ENCODE assay signal across 28 cellular contexts in genomic region chr6:2921520-2922115, GRCh38. TPM values are rescaled to one million over a fixed set of nuclear protein-coding genes. Genes with fewer than 3 reads are reported as not detected.
A peak's percentile ranks its signal among the peaks of the same experiment; 100 is the strongest.
DNase-seq lines count a peak whose midpoint lies in the region; ATAC-seq, FAIRE-seq and TF ChIP-seq lines count a peak whose summit lies in the region.
"Had no signal": no experiment of that assay in that cellular context is flagged by ENCODE, and none has a peak within 500 bp of the region (broad histone marks: within the 10 kb centered on the region; RNA-seq: fewer than 3 reads in every experiment).

No MANE protein-coding gene starts in this region.

- no peak overlapping the region for H3K14ac ChIP-seq in H1 (ENCODE audit: insufficient read length)

- no peaks in the 10 kb centered on the region for H3K79me2 ChIP-seq in H1 (ENCODE audit: control insufficient read depth in 1 of 2, insufficient read depth in 2 of 2, low read length in 2 of 2)

- no peaks in the 10 kb centered on the region for H3K79me1 ChIP-seq in H1 (ENCODE audit: low read depth, low read length)

- TF ChIP-seq POLR2A in H1 (IDR thresholded peaks at IDR 0.05; ENCODE audit: control extremely low read depth in 1 of 2, low read depth in 2 of 2, low read length in 2 of 2) (no peak), tibial nerve (IDR thresholded peaks at IDR 0.05) (no peak)

- intact Hi-C loops in Right ventricle myocardium superior (cut with DNase I), result no loop called here
- intact Hi-C loops in left ventricle myocardium inferior (cut with micrococcal nuclease), result no loop called here

- H3K18ac ChIP-seq in H1 (ENCODE audit: extremely low read depth, low read length), result no peak overlapping the region

- no peak overlapping the region for H3K4ac ChIP-seq in H1 (replicated peaks; ENCODE audit: insufficient read length, low read depth, low read length)

- H3K23me2 ChIP-seq in H1 (ENCODE audit: low read depth, low read length), result no peaks in the 10 kb centered on the region

- no peaks in the 10 kb centered on the region for H4K20me1 ChIP-seq in H1 (replicated peaks in 1 of 2; ENCODE audit: control insufficient read depth in 1 of 2, insufficient read depth in 2 of 2, low read length in 2 of 2)

- no peak overlapping the region for H4K91ac ChIP-seq in H1 (replicated peaks; ENCODE audit: insufficient read length, low read length)

- 0 out of 7 replicates have a peak overlapping the region, but pooled peaks of 1 of the 4 experiments have one; percentile 3 for H3K9ac ChIP-seq in H1 (replicated peaks in 1 of 4; ENCODE audit: extremely low read depth in 1 of 4, low read depth in 3 of 4, low read length in 3 of 4)

- H3K27me3 ChIP-seq in left ventricle myocardium inferior (ENCODE audit: low read depth) (no peaks in the 10 kb centered on the region), H1 (replicated peaks in 1 of 4; ENCODE audit: control insufficient read depth in 3 of 4, extremely low read depth in 1 of 4, insufficient read depth in 3 of 4, low read length in 3 of 4) (no peaks in the 10 kb centered on the region), lung (ENCODE audit: control insufficient read depth, insufficient read depth) (no peaks in the 10 kb centered on the region), tibial nerve (no peaks in the 10 kb centered on the region)
- H3K27me3 ChIP-seq: adrenal gland, breast epithelium, upper lobe of right lung had no signal

- H3K4me3 ChIP-seq in left ventricle myocardium inferior (no peak overlapping the region), H1 (ENCODE audit: extremely low read depth in 1 of 4, insufficient read depth in 2 of 4, low read depth in 3 of 4, low read length in 4 of 4) (no peak overlapping the region), lung (no peak overlapping the region), tibial nerve (no peak overlapping the region)
- H3K4me3 ChIP-seq: adrenal gland, breast epithelium, SK-N-MC, upper lobe of right lung had no signal

- H2BK20ac ChIP-seq in H1 (ENCODE audit: low read length), result peak overlapping the region; percentile 25; the same call in 1 of the 2 replicates

- in situ Hi-C loops in GM13977 (cut with MboI; ENCODE audit: low pct_unique_long_range_greater_than_20kb, low sequenced_read_pairs, unreplicated experiment), result no loop called here

- no peak for TF ChIP-seq EP300 in H1 (IDR thresholded peaks at IDR 0.05; ENCODE audit: borderline replicate concordance in 1 of 2, low read depth in 2 of 2, low read length in 2 of 2)
- TF ChIP-seq EP300 in tibial nerve (IDR thresholded peaks at IDR 0.05), result peak in 1 of 2 donors; percentile 57

- FAIRE-seq in H1 (lab: Jason Lieb, UNC), result no peak
- FAIRE-seq: GM12892, RCC 7860 had no signal

- H3K4me2 ChIP-seq in H1 (ENCODE audit: insufficient read depth in 1 of 2, low read depth in 2 of 2, low read length in 2 of 2), result 0 out of 4 replicates have a peak overlapping the region, but pooled peaks of 1 of the 2 experiments have one; percentile 21

- H3K27ac ChIP-seq in left ventricle myocardium inferior (replicated peaks) (no peak overlapping the region), H1 (ENCODE audit: low read depth, low read length) (no peak overlapping the region), lung (ENCODE audit: low read depth in 1 of 2, low read length in 1 of 2) (no peak overlapping the region), tibial nerve (peak overlapping the region; percentile 15 to 80 (median 60))
- H3K27ac ChIP-seq: adrenal gland, breast epithelium, SK-N-MC, upper lobe of right lung had no signal

- H2BK120ac ChIP-seq in H1 (replicated peaks; ENCODE audit: low read depth, low read length), result no peak overlapping the region

- DNase-seq in Right ventricle myocardium superior, result no peak
- DNase-seq in left ventricle myocardium inferior, result no peak
- peak in 1 of 2 experiments; percentile 37 for DNase-seq in H1 (ENCODE audit: low read depth in 1 of 2, low spot score in 2 of 2)
- peak; percentile 23 for DNase-seq in lung (ENCODE audit: low spot score)
- DNase-seq in tibial nerve (ENCODE audit: low spot score in 2 of 2), result no peak
- DNase-seq in GM13977 (ENCODE audit: low spot score), result no peak
- DNase-seq in SIG-M5 treated with dmso at 0.1 percent for 504 hours (lab: John Stamatoyannopoulos, UW; ENCODE audit: unreplicated experiment), result no peak
- no peak for DNase-seq in HuH-7 (ENCODE audit: low spot score)
- DNase-seq: ACHN; activated CD4-positive, alpha-beta T cell treated with anti-CD3 and anti-CD28 coated beads, Interleukin-2, amount 10 ng/mL, durations not matched to agents 7 days and 5 days; activated CD8-positive, alpha-beta memory T cell treated with anti-CD3 and anti-CD28 coated beads, Interleukin-2, amount 50 U/mL, for 4 hours; Calu3; dermis blood vessel endothelial cell; HFFc6; immature natural killer cell; IMR-90; naive B cell; NCI-H510A treated with DMSO at 0.1 percent for 48 hours; NK-92 treated with Interleukin-12 subunit alpha and Interleukin-12 subunit beta, amount 100 ng/mL, for 24 hours; stimulated activated CD4-positive, alpha-beta T cell treated with anti-CD3 and anti-CD28 coated beads, Interleukin-12 subunit alpha, Interleukin-12 subunit beta, amount 100 ng/mL, for 4 hours; stimulated activated naive CD8-positive, alpha-beta T cell treated with anti-CD3 and anti-CD28 coated beads, Interleukin-15, amount 100 ng/mL, for 72 hours; T-helper 17 cell; upper lobe of right lung had no signal

- no peak overlapping the region for H2BK15ac ChIP-seq in H1 (ENCODE audit: low read length)

- 70% methylated on average over 4 of the region's 4 CpGs; no CpG with 5 or more reads in 1 of the 2 experiments for WGBS in H1 (ENCODE audit: extremely low coverage in 1 of 2, insufficient coverage in 1 of 2, insufficient read length in 1 of 2, insufficient replicate concordance in 2 of 2, low coverage in 1 of 2, low lambda C conversion rate in 2 of 2, missing lambda C conversion rate in 1 of 2), 2 experiments
- WGBS in lung, 2 donors, result 87 to 95% methylated on average over 4 of the region's 4 CpGs
- WGBS in tibial nerve, 2 donors, result 48 to 50% methylated on average over 4 of the region's 4 CpGs

- POLR2A ChIA-PET in H1 (lab: Charles Lee; ENCODE audit: partially characterized antibody), result interaction anchor here (0.8 to 2.3 kb wide), 2 partner anchors 15 to 45 kb away, joined by 3 to 10 read pairs; no protein-coding TSS in a partner anchor

- CTCF ChIA-PET in H1 (lab: Charles Lee; ENCODE audit: partially characterized antibody), result interaction anchor here (1.0 to 3.9 kb wide), 8 partner anchors 10 to 75 kb away, joined by 3 to 35 read pairs (median 4); no protein-coding TSS in a partner anchor

- no peak overlapping the region for H2BK5ac ChIP-seq in H1 (ENCODE audit: low read depth, low read length)

- peaks cover 10% of the 10 kb centered on the region for H3K4me1 ChIP-seq in left ventricle myocardium inferior
- H3K4me1 ChIP-seq in H1 (replicated peaks in 1 of 4; ENCODE audit: control insufficient read depth in 3 of 4, insufficient read depth in 4 of 4, low read length in 3 of 4), result peaks cover 7 to 38% (median 25%) of the 10 kb centered on the region in 4 experiments
- no peaks in the 10 kb centered on the region for H3K4me1 ChIP-seq in lung (ENCODE audit: control insufficient read depth in 2 of 2, insufficient read depth in 2 of 2, low read length in 2 of 2)
- H3K4me1 ChIP-seq in tibial nerve, result peaks cover 0 to 32% (median 7%) of the 10 kb centered on the region in 4 donors
- H3K4me1 ChIP-seq: adrenal gland, breast epithelium had no signal

- no peak overlapping the region for H2AFZ ChIP-seq in H1 (ENCODE audit: low read length)

- no peak overlapping the region for H3K23ac ChIP-seq in H1 (ENCODE audit: insufficient read length)

- H2BK12ac ChIP-seq in H1 (ENCODE audit: low read depth, low read length), result no peak overlapping the region; the same call in 1 of the 2 replicates

- ATAC-seq in Right ventricle myocardium superior (ENCODE audit: poor library complexity) (peak; percentile 68), lung (ENCODE audit: insufficient read depth, low FRiP score) (no peak)
- ATAC-seq: stimulated activated naive CD8-positive, alpha-beta T cell treated with anti-CD3 and anti-CD28 coated beads, Interleukin-15, amount 100 ng/mL, for 72 hours; T-helper 17 cell; upper lobe of right lung had no signal

- H4K5ac ChIP-seq in H1 (ENCODE audit: insufficient read length, low read depth, low read length), result no peak overlapping the region

- no peak for TF ChIP-seq CTCF in left ventricle myocardium inferior (IDR thresholded peaks at IDR 0.05; ENCODE audit: borderline replicate concordance)
- TF ChIP-seq CTCF in H1 (IDR thresholded peaks at IDR 0.05; ENCODE audit: control extremely low read depth in 1 of 3, insufficient read depth in 1 of 3, low read depth in 1 of 3, low read length in 3 of 3), result no peak
- no peak for TF ChIP-seq CTCF in lung (IDR thresholded peaks at IDR 0.05; ENCODE audit: control extremely low read depth, extremely low read depth)
- peak in 1 of 5 experiments; percentile 18 for TF ChIP-seq CTCF in tibial nerve (IDR thresholded peaks at IDR 0.05)
- no peak for TF ChIP-seq CTCF in GM13977 (IDR thresholded peaks at IDR 0.05; ENCODE audit: extremely low read depth, insufficient read depth, missing control alignments)

- no peak overlapping the region for H4K8ac ChIP-seq in H1 (ENCODE audit: extremely low read depth, insufficient read depth, low read length)

- H3K36me3 ChIP-seq in left ventricle myocardium inferior (no peaks in the 10 kb centered on the region), H1 (ENCODE audit: control insufficient read depth in 2 of 4, insufficient read depth in 4 of 4, low read length in 3 of 4) (no peaks in the 10 kb centered on the region), lung (ENCODE audit: control insufficient read depth in 2 of 2, insufficient read depth in 2 of 2, low read length in 2 of 2) (no peaks in the 10 kb centered on the region), tibial nerve (no peaks in the 10 kb centered on the region)
- H3K36me3 ChIP-seq: adrenal gland, breast epithelium, upper lobe of right lung had no signal

- no peak for TF ChIP-seq RAD21 in H1 (IDR thresholded peaks at IDR 0.05 in 1 of 2, conservative IDR thresholded peaks at IDR 0.05 in 1 of 2; ENCODE audit: low read depth in 2 of 2, low read length in 2 of 2)

- no peak overlapping the region for H3K56ac ChIP-seq in H1 (replicated peaks; ENCODE audit: insufficient read length, low read depth, low read length)

- H3K9me3 ChIP-seq in left ventricle myocardium inferior (replicated peaks), result no peaks in the 10 kb centered on the region
- H3K9me3 ChIP-seq in H1 (ENCODE audit: insufficient read depth in 2 of 2, low read depth in 1 of 2, low read length in 1 of 2), result no peaks in the 10 kb centered on the region
- H3K9me3 ChIP-seq in lung (ENCODE audit: control insufficient read depth in 2 of 2, insufficient read depth in 1 of 2, low read length in 1 of 2), result no peaks in the 10 kb centered on the region
- no peaks in the 10 kb centered on the region for H3K9me3 ChIP-seq in tibial nerve
- H3K9me3 ChIP-seq: adrenal gland, breast epithelium, upper lobe of right lung had no signal

- no peak overlapping the region for H2AK5ac ChIP-seq in H1 (ENCODE audit: low read depth, low read length)

RNA-seq across cellular contexts. Expression of gene SERPINB9, which starts 18.5 kb away (rescaled TPM):
- total RNA-seq in Right ventricle myocardium superior, result 2.9 TPM
- 3.5 TPM for total RNA-seq in left ventricle myocardium inferior
- total RNA-seq in H1 (2021; fragmentation: NEBNext Ultra II Directional; extraction: Animal tissue kit (Norgen Biotek cat#: 25700)), result 63.5 and 66.8 TPM in 2 replicates
- 53.5 and 93.8 TPM in 2 replicates for polyA plus RNA-seq in H1 (2011; rRNA removed)
- 58.9 TPM for polyA plus RNA-seq in H1 (2011; cell fraction: cytosol; rRNA removed)
- polyA plus RNA-seq in H1 (2011; cell fraction: nucleus; rRNA removed), result 23.5 TPM
- 56.9 to 68.1 TPM (median 58.4 TPM) in 4 replicates for polyA plus RNA-seq in H1 (2012, experiment 1 of 2)
- 26.8 TPM for polyA plus RNA-seq in H1 (2012, experiment 2 of 2)
- polyA plus RNA-seq in H1 (2013, experiment 1 of 2), result 31.2 TPM
- 29.8 TPM for polyA plus RNA-seq in H1 (2013, experiment 2 of 2)
- polyA minus RNA-seq in H1 (2011; rRNA and poly(A)+ RNA removed), result 100 and 149 TPM in 2 replicates
- 53.1 TPM for polyA minus RNA-seq in H1 (2011; cell fraction: cytosol; rRNA and poly(A)+ RNA removed)
- 25.0 TPM for polyA minus RNA-seq in H1 (2011; cell fraction: nucleus; rRNA and poly(A)+ RNA removed)
- total RNA-seq in lung, result 10 to 100 TPM; 14.0 to 33.3 TPM
- 10 to 100 TPM in 1 of 2 donors, 1 to 10 TPM in 1; 5.4 to 36.1 TPM for polyA plus RNA-seq in lung
- total RNA-seq in tibial nerve, result 10 to 100 TPM; 17.1 to 54.4 (median 35.8) TPM

RNA-seq across cellular contexts. Expression of gene SERPINB6, which starts 49.7 kb away (rescaled TPM):
- total RNA-seq in Right ventricle myocardium superior (265 TPM), left ventricle myocardium inferior (233 TPM), lung (100 to 1,000 TPM; 113 to 155 TPM), tibial nerve (100 to 1,000 TPM; 130 to 185 (median 155) TPM)
- total RNA-seq in H1 (2021; fragmentation: NEBNext Ultra II Directional; extraction: Animal tissue kit (Norgen Biotek cat#: 25700)), result 29.4 and 31.2 TPM in 2 replicates
- polyA plus RNA-seq in H1 (2011; rRNA removed) (27.2 and 29.5 TPM in 2 replicates), lung (100 to 1,000 TPM; 126 to 129 TPM)
- 32.8 TPM for polyA plus RNA-seq in H1 (2011; cell fraction: cytosol; rRNA removed)
- 24.9 TPM for polyA plus RNA-seq in H1 (2011; cell fraction: nucleus; rRNA removed)
- polyA plus RNA-seq in H1 (2012, experiment 1 of 2), result 27.7 to 33.6 TPM (median 29.1 TPM) in 4 replicates
- 22.1 TPM for polyA plus RNA-seq in H1 (2012, experiment 2 of 2)
- polyA plus RNA-seq in H1 (2013, experiment 1 of 2), result 31.5 TPM
- 31.6 TPM for polyA plus RNA-seq in H1 (2013, experiment 2 of 2)
- 13.3 and 15.1 TPM in 2 replicates for polyA minus RNA-seq in H1 (2011; rRNA and poly(A)+ RNA removed)
- polyA minus RNA-seq in H1 (2011; cell fraction: cytosol; rRNA and poly(A)+ RNA removed), result 12.4 TPM
- polyA minus RNA-seq in H1 (2011; cell fraction: nucleus; rRNA and poly(A)+ RNA removed), result 9.6 TPM

Comparison
In these comparisons a context has a peak if more than half of its experiments do, and no peak if none do; other contexts are left out.
1. H3K27ac ChIP-seq: peak in tibial nerve (4 of 4); none in left ventricle myocardium inferior (single experiment), H1 (single experiment) and lung (0 of 2).